In the genomic region with DNA sequence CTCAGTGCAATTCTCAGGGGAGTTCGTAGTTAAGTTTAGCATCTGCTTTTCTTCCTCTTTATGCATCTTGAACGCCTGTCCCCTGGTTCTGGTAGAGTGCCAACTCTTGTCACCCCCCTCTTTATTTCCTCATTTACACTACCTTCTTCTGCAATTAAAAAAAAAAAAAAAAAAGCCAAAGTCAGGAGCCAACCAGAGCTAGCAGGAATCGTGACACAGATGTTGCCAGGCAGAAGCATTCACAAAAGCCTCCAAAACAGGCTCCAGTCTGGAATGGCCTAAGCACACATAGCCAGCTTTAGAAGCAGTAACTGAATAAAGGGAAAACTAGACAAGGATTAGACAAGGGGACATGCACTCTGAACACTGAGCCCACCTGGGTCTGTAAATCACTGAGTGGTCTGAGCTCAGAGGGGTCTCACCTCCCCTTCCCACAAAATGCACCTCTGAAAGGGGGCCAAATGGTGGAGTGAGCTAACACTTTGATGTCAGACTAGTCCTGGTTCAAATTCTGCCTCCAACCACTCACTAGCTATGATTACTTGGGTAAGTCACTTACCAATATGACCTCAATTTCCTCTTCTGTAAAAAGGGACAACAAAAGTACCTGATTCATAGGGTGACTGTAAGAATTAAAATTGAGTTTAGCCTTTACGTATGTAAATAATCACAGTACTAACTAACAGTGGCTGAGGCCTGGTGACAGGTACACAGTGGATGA, we compare ENCODE assay signal across 8 cellular contexts. TPM values are rescaled to one million over a fixed set of nuclear protein-coding genes. Genes with fewer than 3 reads are reported as not detected.
DNase-seq lines count a peak whose midpoint lies in the region; ATAC-seq and TF ChIP-seq lines count a peak whose summit lies in the region.

No MANE protein-coding gene starts in this region.

- H3K4me1 ChIP-seq in HUES64 (ENCODE audit: insufficient read depth, low read length) (peaks cover 13% of the 10 kb centered on the region), PC-3 (ENCODE audit: insufficient read depth, low read length) (no peaks in the 10 kb centered on the region; the same call in 1 of the 2 replicates)

- H3K4me3 ChIP-seq in HUES64 (ENCODE audit: low read length) (no peak overlapping the region), PC-3 (ENCODE audit: low read length) (no peak overlapping the region)

- CTCF ChIA-PET in PC-3 (lab: Charles Lee) = interaction anchor here (0.6 kb wide), 4 partner anchors 24 to 577 kb away, joined by 3 to 4 read pairs (median 4); no protein-coding TSS in a partner anchor

- H3K36me3 ChIP-seq in HUES64 (ENCODE audit: insufficient read depth, low read length) = no peaks in the 10 kb centered on the region
- no peaks in the 10 kb centered on the region for H3K36me3 ChIP-seq in PC-3 (ENCODE audit: low read depth, low read length)

- no peak for TF ChIP-seq CTCF in PC-3 (conservative IDR thresholded peaks at IDR 0.05; ENCODE audit: low read depth, low read length)
- TF ChIP-seq CTCF in omental fat pad (IDR thresholded peaks at IDR 0.05) = no peak

- intact Hi-C loops in PC-3 (cut with micrococcal nuclease) = no loop called here

- ATAC-seq in PC-3 (peak; percentile 67), omental fat pad (ENCODE audit: low FRiP score) (peak; percentile 38), HG03460 (IDR thresholded peaks at IDR 0.05; ENCODE audit: unreplicated experiment) (no peak)

- H4K20me1 ChIP-seq in PC-3 (ENCODE audit: low read length) = no peaks in the 10 kb centered on the region

- H3K27me3 ChIP-seq in HUES64 (ENCODE audit: insufficient read depth, low read length) (no peaks in the 10 kb centered on the region), PC-3 (ENCODE audit: low read length) (no peaks in the 10 kb centered on the region)

- H3K27ac ChIP-seq in HUES64 (ENCODE audit: low read depth, low read length) = peak overlapping the region; percentile 53; the same call in 1 of the 2 replicates
- H3K27ac ChIP-seq in PC-3 (ENCODE audit: low read length) = no peak overlapping the region

- DNase-seq in DMS 273 (lab: John Stamatoyannopoulos, UW; ENCODE audit: unreplicated experiment) = peak; percentile 91
- DNase-seq in PC-3 = peak; percentile 64
- peak; percentile 45 for DNase-seq in activated naive CD4-positive, alpha-beta T cell treated with anti-CD3 and anti-CD28 coated beads, Interleukin-2, amount 50 U/mL, for 16 hours
- DNase-seq in globus pallidus (ENCODE audit: low spot score) = peak; percentile 90
- no peak for DNase-seq in omental fat pad (ENCODE audit: low spot score)
- DNase-seq in NK-92 (lab: John Stamatoyannopoulos, UW; ENCODE audit: unreplicated experiment) = no peak

- H3K79me2 ChIP-seq in PC-3 (ENCODE audit: low read length) = no peaks in the 10 kb centered on the region

- no peaks in the 10 kb centered on the region for H3K9me2 ChIP-seq in PC-3 (replicated peaks; ENCODE audit: low read length)

- H3K9me3 ChIP-seq in HUES64 (ENCODE audit: insufficient read depth, low read depth, low read length) (no peaks in the 10 kb centered on the region), PC-3 (ENCODE audit: low read length) (no peaks in the 10 kb centered on the region)

- no peaks in the 10 kb centered on the region for H3F3A ChIP-seq in PC-3 (ENCODE audit: low read length, unreplicated experiment)

- no peak overlapping the region for H3K9ac ChIP-seq in HUES64 (ENCODE audit: low read depth, low read length)
- H3K9ac ChIP-seq in PC-3 (ENCODE audit: low read length) = no peak overlapping the region

- H2AFZ ChIP-seq in PC-3 (ENCODE audit: low read length) = no peak overlapping the region

- 74% methylated on average over 4 of the region's 4 CpGs for WGBS in HUES64

- no TSS peak for BruUV-seq in PC-3 (replicated peaks; lab: Mats Ljungman, UMichigan)

- POLR2A ChIA-PET in PC-3 (lab: Charles Lee; ENCODE audit: unreplicated experiment) = interaction anchor here (0.6 kb wide), 1 partner anchor 290 kb away, joined by 13 read pairs; no protein-coding TSS in a partner anchor

- H3K4me2 ChIP-seq in PC-3 (ENCODE audit: low read length) = no peak overlapping the region

RNA-seq across cellular contexts. Expression of a gene that starts 2.0 kb away (rescaled TPM):
- 11.7 TPM for polyA plus RNA-seq in HUES64 (2013, experiment 1 of 2)
- 18.8 TPM for polyA plus RNA-seq in HUES64 (2013, experiment 2 of 2)
- total RNA-seq in PC-3 (2014; rRNA removed) = 0.22 and 0.52 TPM in 2 replicates
- 100 to 1,000 TPM; 188 to 705 (median 639) TPM for total RNA-seq in omental fat pad

RNA-seq across cellular contexts. Expression of a gene that starts 38.9 kb away (rescaled TPM):
- 1,825 TPM for polyA plus RNA-seq in HUES64 (2013, experiment 1 of 2)
- polyA plus RNA-seq in HUES64 (2013, experiment 2 of 2) = 1,978 TPM
- total RNA-seq in PC-3 (2014; rRNA removed) (2,005 and 2,031 TPM in 2 replicates), omental fat pad (1,000 to 10,000 TPM; 2,241 to 3,327 (median 3,027) TPM)

RNA-seq across cellular contexts. Expression of a gene that starts 53.2 kb away (rescaled TPM):
- polyA plus RNA-seq in HUES64 (2013, experiment 1 of 2) = 77.4 TPM
- polyA plus RNA-seq in HUES64 (2013, experiment 2 of 2) = 73.4 TPM
- total RNA-seq in PC-3 (2014; rRNA removed) (113 and 149 TPM in 2 replicates), omental fat pad (10 to 100 TPM; 17.5 to 36.5 (median 20.3) TPM)

Comparison
In these comparisons a context has a peak if more than half of its experiments do, and no peak if none do; other contexts are left out.
1. DNase-seq: peak in DMS 273 (single experiment), PC-3 (single experiment), activated naive CD4-positive, alpha-beta T cell treated with anti-CD3 and anti-CD28 coated beads, Interleukin-2, amount 50 U/mL, for 16 hours (single experiment) and globus pallidus (single experiment); none in omental fat pad (single experiment) and NK-92 (single experiment).
2. RNA of a gene that starts 2.0 kb away (total RNA-seq): 188 to 705 TPM in omental fat pad; 0.22 to 0.52 TPM in PC-3; every median in the first group is over 100 times any median in the second.